Comparison of ENCODE assay signal across 13 cellular contexts in the genomic region with DNA sequence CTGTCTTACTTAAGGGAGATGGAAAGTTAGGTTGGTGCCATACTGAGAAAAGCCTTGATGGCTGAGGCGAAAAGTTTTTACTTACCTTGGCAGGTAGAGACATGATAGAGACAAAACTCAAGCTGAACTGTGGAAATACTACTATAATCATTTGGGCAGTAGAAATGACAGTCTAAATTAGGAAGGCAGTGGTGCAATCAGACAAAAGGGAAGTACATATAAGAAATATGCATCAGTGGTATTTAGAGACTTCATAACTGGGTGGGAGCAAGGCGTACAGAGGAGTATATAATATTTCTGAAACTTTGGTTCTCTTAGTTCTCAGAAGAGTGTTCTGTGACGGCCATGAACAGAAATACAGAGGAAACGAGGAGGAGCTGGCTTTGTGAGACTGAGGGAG. TPM values are rescaled to one million over a fixed set of nuclear protein-coding genes. Genes with fewer than 3 reads are reported as not detected.
DNase-seq lines count a peak whose midpoint lies in the region; ATAC-seq, FAIRE-seq and TF ChIP-seq lines count a peak whose summit lies in the region.
"Had no signal": no experiment of that assay in that cellular context is flagged by ENCODE, and none has a peak within 500 bp of the region (broad histone marks: within the 10 kb centered on the region; RNA-seq: fewer than 3 reads in every experiment).

No MANE protein-coding gene starts in this region.

- H3K27ac ChIP-seq in OCI-LY3 (ENCODE audit: low read length) (peak overlapping the region; percentile 33), GM12878 (ENCODE audit: control insufficient read depth, insufficient read depth) (peak overlapping the region; percentile 54)

- in situ Hi-C loops in GM12878 (cut with MboI) = loop anchor here (5.0 kb wide), 1 partner anchor 70 kb away; the partner anchor contains the start of gene TOR1AIP1

- no peaks in the 10 kb centered on the region for H3K27me3 Mint-ChIP-seq in activated T-cell treated with anti-CD3 and anti-CD28 coated beads, Interleukin-2, amount 50 U/mL, for 72 hours (ENCODE audit: low read depth)
- H3K27me3 Mint-ChIP-seq in type B pancreatic cell = no peaks in the 10 kb centered on the region

- peaks cover 44% of the 10 kb centered on the region for H3K4me1 Mint-ChIP-seq in activated T-cell treated with anti-CD3 and anti-CD28 coated beads, Interleukin-2, amount 50 U/mL, for 72 hours (ENCODE audit: low read depth)
- H3K4me1 Mint-ChIP-seq in type B pancreatic cell (ENCODE audit: unreplicated experiment) = peaks cover 6% of the 10 kb centered on the region

- peak overlapping the region; percentile 34 for H3K4me3 ChIP-seq in OCI-LY3 (ENCODE audit: low read length)
- H3K4me3 ChIP-seq in GM12878 = no peak overlapping the region

- peaks cover 0 to 1% of the 10 kb centered on the region in 2 donors for H3K9me3 Mint-ChIP-seq in activated T-cell treated with anti-CD3 and anti-CD28 coated beads, Interleukin-2, amount 50 U/mL, for 72 hours
- H3K9me3 Mint-ChIP-seq in type B pancreatic cell = no peaks in the 10 kb centered on the region
- H3K9me3 Mint-ChIP-seq: mesothelial cell of epicardium had no signal

- SMC1A ChIA-PET in GM12878 (lab: Charles Lee; ENCODE audit: uncharacterized antibody, unreplicated experiment) = interaction anchor here (1.0 to 1.9 kb wide), 11 partner anchors 8 to 82 kb away, joined by 3 to 6 read pairs (median 4); no protein-coding TSS in a partner anchor

- POLR2A ChIA-PET in GM12878 (lab: Charles Lee) = interaction anchor here (1.6 to 2.4 kb wide), 3 partner anchors 15 to 72 kb away, joined by 4 to 9 read pairs (median 4); no protein-coding TSS in a partner anchor

- no peaks in the 10 kb centered on the region for H3K36me3 Mint-ChIP-seq in activated T-cell treated with anti-CD3 and anti-CD28 coated beads, Interleukin-2, amount 50 U/mL, for 72 hours (ENCODE audit: insufficient read depth in 2 of 2)
- no peaks in the 10 kb centered on the region for H3K36me3 Mint-ChIP-seq in type B pancreatic cell
- H3K36me3 Mint-ChIP-seq: mesothelial cell of epicardium had no signal

- no peak for TF ChIP-seq EP300 in GM12878 (IDR thresholded peaks at IDR 0.05; ENCODE audit: borderline replicate concordance in 1 of 2, control insufficient read depth in 1 of 2, low read depth in 2 of 2, low read length in 2 of 2)

- peaks cover 39% of the 10 kb centered on the region for H3K4me1 ChIP-seq in OCI-LY3 (ENCODE audit: low read length)
- H3K4me1 ChIP-seq in GM12878 (ENCODE audit: control insufficient read depth, insufficient read depth, low read length) = peaks cover 21% of the 10 kb centered on the region

- no peaks in the 10 kb centered on the region for H3K9me3 ChIP-seq in OCI-LY3 (ENCODE audit: insufficient read depth, low read length)
- no peaks in the 10 kb centered on the region for H3K9me3 ChIP-seq in GM12878 (replicated peaks; ENCODE audit: control insufficient read depth, insufficient read depth, low read length)

- no peak for TF ChIP-seq RAD21 in GM12878 (IDR thresholded peaks at IDR 0.05; ENCODE audit: insufficient read depth, low read depth, low read length)

- RAD21 ChIA-PET in GM12878 (lab: Charles Lee; ENCODE audit: unreplicated experiment) = interaction anchor here (1.4 to 1.8 kb wide), 2 partner anchors 60 to 84 kb away, joined by 3 to 5 read pairs; no protein-coding TSS in a partner anchor

- H3K79me2 ChIP-seq in OCI-LY3 (ENCODE audit: low read length) (peaks cover 29% of the 10 kb centered on the region), GM12878 (ENCODE audit: control insufficient read depth, insufficient read depth, low read length) (peaks cover 35% of the 10 kb centered on the region)

- 87% methylated on average over 4 of the region's 4 CpGs for WGBS in GM12878 (ENCODE audit: insufficient coverage, insufficient replicate concordance, low lambda C conversion rate, missing lambda C conversion rate)

- H3K4me3 Mint-ChIP-seq in activated T-cell treated with anti-CD3 and anti-CD28 coated beads, Interleukin-2, amount 50 U/mL, for 72 hours = peak overlapping the region; percentile 5 to 69
- H3K4me3 Mint-ChIP-seq in type B pancreatic cell = peak overlapping the region; percentile 31
- H3K4me3 Mint-ChIP-seq: mesothelial cell of epicardium had no signal

- no peaks in the 10 kb centered on the region for H3K36me3 ChIP-seq in OCI-LY3 (replicated peaks; ENCODE audit: low read depth, low read length)
- H3K36me3 ChIP-seq in GM12878 (ENCODE audit: control insufficient read depth in 2 of 2, insufficient read depth in 2 of 2, low read length in 1 of 2) = no peaks in the 10 kb centered on the region

- H4K20me1 ChIP-seq in OCI-LY3 (ENCODE audit: insufficient read depth, low read length) (peaks cover 17% of the 10 kb centered on the region), GM12878 (ENCODE audit: control insufficient read depth, insufficient read depth) (no peaks in the 10 kb centered on the region)

- H3K27ac Mint-ChIP-seq in activated T-cell treated with anti-CD3 and anti-CD28 coated beads, Interleukin-2, amount 50 U/mL, for 72 hours = peak overlapping the region; percentile 86
- H3K27ac Mint-ChIP-seq in type B pancreatic cell = no peak overlapping the region

- peak overlapping the region; percentile 66 for H3K4me2 ChIP-seq in OCI-LY3 (ENCODE audit: low read length)
- peak overlapping the region; percentile 59 for H3K4me2 ChIP-seq in GM12878 (ENCODE audit: control insufficient read depth, insufficient read depth)

- no peak for FAIRE-seq in GM12878 (lab: Jason Lieb, UNC)
- FAIRE-seq: GM12892 had no signal

- ATAC-seq in activated T-cell treated with anti-CD3 and anti-CD28 coated beads, Interleukin-2, amount 50 U/mL, for 72 hours (replicated peaks in 1 of 2) = no peak
- ATAC-seq in GM12878 = no peak
- ATAC-seq in HG03045 (IDR thresholded peaks at IDR 0.05; ENCODE audit: unreplicated experiment) = no peak

- H3K27me3 ChIP-seq in OCI-LY3 (ENCODE audit: low read depth, low read length) = no peaks in the 10 kb centered on the region
- no peaks in the 10 kb centered on the region for H3K27me3 ChIP-seq in GM12878 (replicated peaks in 1 of 2; ENCODE audit: control insufficient read depth in 2 of 2, insufficient read depth in 2 of 2, low read length in 1 of 2)

- TF ChIP-seq POLR2A in GM12878 (IDR thresholded peaks at IDR 0.05; ENCODE audit: low read depth, low read length) = no peak

- CTCF ChIA-PET in GM12878 (lab: Yijun Ruan, JAX) = interaction anchor here (0.8 to 1.0 kb wide), 2 partner anchors 11 to 16 kb away, joined by 4 read pairs; no protein-coding TSS in a partner anchor

- intact Hi-C loops in GM12878 (cut with micrococcal nuclease; ENCODE audit: unreplicated experiment) = no loop called here

- DNase-seq in activated T-cell treated with anti-CD3 and anti-CD28 coated beads, Interleukin-2, amount 50 U/mL, for 72 hours = no peak
- no peak for DNase-seq in activated T-cell treated with anti-CD3 and anti-CD28 coated beads, Interleukin-2, amount 50 U/mL, for 48 hours
- no peak for DNase-seq in GM12878 (ENCODE audit: low read depth, low spot score)
- no peak for DNase-seq in type B pancreatic cell (ENCODE audit: extremely low spot score, unreplicated experiment)
- DNase-seq in H4 (ENCODE audit: low spot score) = no peak
- no peak for DNase-seq in GM19238 (ENCODE audit: insufficient read length, low spot score)
- DNase-seq: anterior cingulate cortex, DND-41, SW 1271 had no signal

- no TSS peak for BruUV-seq in GM12878 (replicated peaks; lab: Mats Ljungman, UMichigan)

- H2AFZ ChIP-seq in OCI-LY3 (ENCODE audit: low read depth, low read length) (peak overlapping the region; percentile 9), GM12878 (ENCODE audit: control insufficient read depth, low read depth, low read length) (peak overlapping the region; percentile 85)

- TF ChIP-seq CTCF in OCI-LY3 (IDR thresholded peaks at IDR 0.05; ENCODE audit: low read depth, low read length) (no peak), GM12878 (IDR thresholded peaks at IDR 0.05 in 2 of 3, conservative IDR thresholded peaks at IDR 0.05 in 1 of 3; ENCODE audit: control insufficient read depth in 2 of 3, extremely low read depth in 1 of 3, insufficient read depth in 1 of 3, low read depth in 3 of 3, low read length in 3 of 3) (no peak), type B pancreatic cell (conservative IDR thresholded peaks at IDR 0.05) (no peak)

- peak overlapping the region; percentile 6 for H3K9ac ChIP-seq in OCI-LY3 (ENCODE audit: low read length)
- H3K9ac ChIP-seq in GM12878 (ENCODE audit: control insufficient read depth, insufficient read depth, low read length) = no peak overlapping the region

TF ChIP-seq in GM12878, 131 proteins besides CTCF, POLR2A, EP300 and RAD21 (continues in another document):
- TF ChIP-seq NRF1 (conservative IDR thresholded peaks at IDR 0.05; ENCODE audit: low read depth, low read length) = no peak

RNA-seq across cellular contexts. Expression of gene CEP350, which starts 2.4 kb away (rescaled TPM):
- 10 to 100 TPM; 60.6 to 63.7 TPM for total RNA-seq in activated T-cell treated with anti-CD3 and anti-CD28 coated beads, Interleukin-2, amount 50 U/mL, for 72 hours
- 137 and 158 TPM in 2 replicates for total RNA-seq in GM12878 (2013; cell fraction: nucleolus; rRNA removed)
- total RNA-seq in GM12878 (2014; rRNA removed) (33.6 and 37.3 TPM in 2 replicates), GM12878 (2014; rRNA removed; fragmentation: Illumina TruSeq; extraction: Trizol) (46.0 and 47.9 TPM in 2 replicates), GM12878 (2021) (30.3 and 32.7 TPM in 2 replicates), type B pancreatic cell (ENCODE audit: low replicate concordance) (41.3 and 41.5 TPM in 2 replicates)
- polyA plus RNA-seq in GM12878 (2011; ENCODE audit: low read depth) = 9.8 TPM
- polyA plus RNA-seq in GM12878 (2011; rRNA removed) (21.0 and 34.6 TPM in 2 replicates), GM12878 (2014; fragmentation: Illumina TruSeq; extraction: Trizol) (25.9 and 28.1 TPM in 2 replicates), GM12878 (2014; fragmentation: Nextera tagmentation; extraction: Ambion mirVana) (1 to 10 TPM; 5.2 to 6.7 TPM), GM12878 (2014; rRNA removed) (9.7 and 12.5 TPM in 2 replicates), GM12878 (2016; fragmentation: Nextera tagmentation; extraction: Ambion mirVana) (10 to 100 TPM; 21.4 to 24.9 TPM)
- 9.4 and 9.9 TPM in 2 replicates for polyA plus RNA-seq in GM12878 (2011; cell fraction: cytosol; rRNA removed)
- polyA plus RNA-seq in GM12878 (2011; cell fraction: nucleus; rRNA removed) = 18.9 and 22.7 TPM in 2 replicates
- 13.1 and 17.2 TPM in 2 replicates for polyA plus RNA-seq in GM12878 (2012)
- polyA minus RNA-seq in GM12878 (2011; rRNA and poly(A)+ RNA removed) = 45.8 and 53.3 TPM in 2 replicates
- polyA minus RNA-seq in GM12878 (2011; cell fraction: cytosol; rRNA and poly(A)+ RNA removed) = 24.7 and 30.3 TPM in 2 replicates
- polyA minus RNA-seq in GM12878 (2011; cell fraction: nucleus; rRNA and poly(A)+ RNA removed) = 32.4 and 53.1 TPM in 2 replicates
- total RNA-seq in H4 (2014; rRNA removed; shearing (Covaris generic)) = 15.4 and 17.9 TPM in 2 replicates
